In the genomic region with DNA sequence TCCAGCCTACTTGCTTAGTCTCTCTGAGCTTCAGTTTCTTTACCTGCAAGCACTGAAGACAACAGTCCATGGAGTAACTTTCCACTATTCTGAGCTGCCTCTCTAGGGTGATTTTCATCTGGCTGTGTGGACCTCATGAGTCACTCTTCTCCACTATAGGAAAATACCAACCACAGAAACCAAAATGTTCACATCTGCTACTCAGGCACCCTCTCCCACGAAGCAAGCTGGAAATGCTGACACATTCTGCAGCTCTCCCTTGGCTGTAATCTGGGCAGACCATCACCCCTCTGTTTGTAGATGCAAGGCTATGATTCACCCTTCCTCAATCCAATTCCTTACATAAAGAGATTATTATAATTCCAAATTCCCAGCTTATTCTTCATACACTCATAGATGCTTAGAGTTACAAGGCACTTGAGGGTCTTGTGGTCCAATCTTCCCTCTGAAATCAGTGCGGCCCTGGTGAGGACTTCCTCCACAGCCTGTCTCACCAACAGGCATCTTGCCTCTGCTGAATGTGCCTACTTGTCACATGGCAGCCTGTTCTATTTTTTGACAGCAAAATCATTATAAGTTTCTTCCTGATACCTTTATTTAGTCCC, we compare ENCODE assay signal across 8 cellular contexts.
DNase-seq lines count a peak whose midpoint lies in the region; ATAC-seq and TF ChIP-seq lines count a peak whose summit lies in the region.
"Had no signal": no experiment of that assay in that cellular context is flagged by ENCODE, and none has a peak within 500 bp of the region (broad histone marks: within the 10 kb centered on the region; RNA-seq: fewer than 3 reads in every experiment).

No MANE protein-coding gene starts in this region.

- WGBS in GM23248 (ENCODE audit: low coverage in 1 of 2, low lambda C conversion rate in 2 of 2, missing lambda C conversion rate in 2 of 2), 2 experiments, result 0 to 5% methylated on average over 2 of the region's 2 CpGs

- DNase-seq in GM23248 (peak; percentile 99), Kasumi-1 (lab: John Stamatoyannopoulos, UW) (peak; percentile 96), brain microvascular endothelial cell (peak; percentile 99), smooth muscle cell of the brain vasculature (ENCODE audit: low read depth, low spot score) (peak; percentile 89), NCI-H187 treated with DMSO at 0.1 percent for 48 hours (lab: John Stamatoyannopoulos, UW) (no peak), glutamatergic neuron (no peak)
- DNase-seq: psoas muscle had no signal

- H3K27me3 Mint-ChIP-seq in glutamatergic neuron (ENCODE audit: unreplicated experiment), result no peaks in the 10 kb centered on the region

- no peak overlapping the region for H3K4me3 Mint-ChIP-seq in glutamatergic neuron (ENCODE audit: unreplicated experiment)

- H3K79me2 ChIP-seq in GM23248 (ENCODE audit: insufficient read depth), result no peaks in the 10 kb centered on the region

- no peak overlapping the region for H3K27ac Mint-ChIP-seq in glutamatergic neuron (ENCODE audit: unreplicated experiment)

- H3K36me3 Mint-ChIP-seq in glutamatergic neuron (ENCODE audit: unreplicated experiment), result no peaks in the 10 kb centered on the region

- no peak overlapping the region for H2AFZ ChIP-seq in GM23248

- H3K36me3 ChIP-seq in GM23248 (ENCODE audit: low read depth), result no peaks in the 10 kb centered on the region
- no peaks in the 10 kb centered on the region for H3K36me3 ChIP-seq in brain microvascular endothelial cell (replicated peaks)

- H3K9me2 ChIP-seq in GM23248 (ENCODE audit: insufficient read depth), result peaks cover 8% of the 10 kb centered on the region; the same call in 1 of the 2 replicates

- no peaks in the 10 kb centered on the region for H3K9me3 ChIP-seq in GM23248 (ENCODE audit: low read depth)
- H3K9me3 ChIP-seq: psoas muscle had no signal

- H3F3A ChIP-seq in GM23248 (ENCODE audit: insufficient read depth), result peaks cover 23% of the 10 kb centered on the region

- H3K9me3 Mint-ChIP-seq in glutamatergic neuron (ENCODE audit: unreplicated experiment), result peaks cover 1% of the 10 kb centered on the region

- H3K9ac ChIP-seq in GM23248, result peak overlapping the region; percentile 46

- H3K27ac ChIP-seq in GM23248 (peak overlapping the region; percentile 90), brain microvascular endothelial cell (peak overlapping the region; percentile 57)
- H3K27ac ChIP-seq: psoas muscle had no signal

- peak; percentile 92 for ATAC-seq in GM18511 (IDR thresholded peaks at IDR 0.05; ENCODE audit: unreplicated experiment)

- H3K27me3 ChIP-seq in GM23248 (replicated peaks; ENCODE audit: insufficient read depth), result no peaks in the 10 kb centered on the region
- H3K27me3 ChIP-seq in brain microvascular endothelial cell (replicated peaks), result no peaks in the 10 kb centered on the region

- in situ Hi-C loops in GM23248 (cut with MboI) (no loop called here), brain microvascular endothelial cell (cut with HindIII; ENCODE audit: low pct_ligation_motif_present, low sequenced_read_pairs) (no loop called here)

- no peak for TF ChIP-seq CTCF in brain microvascular endothelial cell (IDR thresholded peaks at IDR 0.05; ENCODE audit: low read depth, low read length, missing control alignments)
- no peak for TF ChIP-seq CTCF in glutamatergic neuron (IDR thresholded peaks at IDR 0.05; ENCODE audit: partially characterized antibody, unreplicated experiment)

- no peaks in the 10 kb centered on the region for H4K20me1 ChIP-seq in GM23248 (ENCODE audit: insufficient read depth)

- no peaks in the 10 kb centered on the region for H3K4me1 Mint-ChIP-seq in glutamatergic neuron (ENCODE audit: low read depth, unreplicated experiment)

- peak overlapping the region; percentile 38 for H3K4me2 ChIP-seq in GM23248 (ENCODE audit: unreplicated experiment)

- H3K4me3 ChIP-seq in GM23248, result 0 out of 2 replicates have a peak overlapping the region, but pooled peaks have one; percentile 9
- H3K4me3 ChIP-seq in brain microvascular endothelial cell (ENCODE audit: low read depth, low read length), result no peak overlapping the region
- H3K4me3 ChIP-seq: psoas muscle had no signal

- H3K4me1 ChIP-seq in GM23248 (ENCODE audit: insufficient read depth), result peaks cover 38% of the 10 kb centered on the region
- H3K4me1 ChIP-seq: psoas muscle had no signal

Comparison
In these comparisons a context has a peak if more than half of its experiments do, and no peak if none do; other contexts are left out.
1. DNase-seq: peak in GM23248 (single experiment), Kasumi-1 (2 of 2), brain microvascular endothelial cell (single experiment) and smooth muscle cell of the brain vasculature (single experiment); none in NCI-H187 treated with DMSO at 0.1 percent for 48 hours (single experiment) and glutamatergic neuron (single experiment).